ENCODE assay signal across 15 cellular contexts in the genomic region with DNA sequence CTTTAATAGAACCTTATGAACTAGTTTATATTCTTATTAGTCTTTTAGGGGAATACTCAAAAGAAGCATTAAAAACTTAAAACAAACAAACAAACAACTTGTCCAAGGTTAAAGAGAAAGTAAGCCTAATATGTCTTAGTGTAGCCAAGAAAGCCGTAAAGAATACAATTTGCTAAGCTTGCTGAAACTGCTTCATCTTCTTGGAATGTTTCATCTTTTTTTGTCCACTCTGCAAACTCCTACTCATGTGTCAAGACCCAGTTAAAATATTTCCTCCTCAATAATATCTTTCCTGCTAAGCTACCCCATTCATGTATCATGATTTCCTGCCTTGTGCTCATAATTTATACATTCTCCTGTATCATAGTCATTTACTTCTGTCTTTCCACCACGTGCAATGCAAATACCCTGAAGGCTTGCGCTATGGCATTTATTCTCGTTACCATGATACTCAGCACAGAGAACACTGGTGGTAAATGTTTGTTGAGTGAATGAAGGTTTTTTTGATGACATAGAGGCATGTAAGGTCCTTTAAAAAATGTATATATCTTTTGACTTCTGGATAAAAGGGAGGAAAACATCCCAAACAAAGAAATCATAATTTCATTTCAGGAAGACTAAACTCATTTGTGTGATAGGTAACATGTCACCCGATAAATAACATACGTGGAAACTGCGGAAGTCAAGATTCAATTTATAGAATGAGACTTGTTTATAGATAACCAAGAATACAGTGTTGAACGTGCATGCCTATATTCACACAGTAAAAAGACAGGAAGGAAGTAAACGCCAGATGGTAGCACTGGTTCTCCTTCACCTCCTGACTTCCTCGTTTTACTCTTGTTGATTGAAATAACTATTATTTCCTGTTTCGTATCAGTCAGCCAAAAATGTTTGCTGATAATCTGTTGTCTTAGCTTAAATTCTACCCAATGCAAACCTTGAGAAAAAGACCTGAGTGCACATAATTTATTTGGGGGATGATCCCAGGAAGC. TPM values are rescaled to one million over a fixed set of nuclear protein-coding genes. Genes with fewer than 3 reads are reported as not detected.
DNase-seq lines count a peak whose midpoint lies in the region; ATAC-seq and TF ChIP-seq lines count a peak whose summit lies in the region.
"Not testable (repeated sequence)": the region's sequence is repeated elsewhere in the genome, so short reads cannot be mapped to it uniquely, and the experiment has no call there.
"Had no signal": no experiment of that assay in that cellular context is flagged by ENCODE, and none has a peak within 500 bp of the region (broad histone marks: within the 10 kb centered on the region; RNA-seq: fewer than 3 reads in every experiment).

No MANE protein-coding gene starts in this region.

- H3K36me3 ChIP-seq in mucosa of descending colon (ENCODE audit: low read depth) = not testable (repeated sequence)

- peak overlapping the region; percentile 79 for H3K27ac Mint-ChIP-seq in activated CD4-positive, alpha-beta T cell treated with anti-CD3 and anti-CD28 coated beads, Interleukin-2, amount 10 ng/mL, durations not matched to agents 7 days and 5 days
- H3K27ac Mint-ChIP-seq in stimulated activated naive CD8-positive, alpha-beta T cell treated with anti-CD3 and anti-CD28 coated beads, Interleukin-15, amount 100 ng/mL, for 72 hours = peak overlapping the region; percentile 89 to 91

- CTCF ChIA-PET in activated CD4-positive, alpha-beta T cell treated with anti-CD3 and anti-CD28 coated beads, Interleukin-2, amount 10 ng/mL, durations not matched to agents 7 days and 5 days (lab: Charles Lee) = not testable (repeated sequence)

- not testable (repeated sequence) for H3K4me3 Mint-ChIP-seq in activated CD4-positive, alpha-beta T cell treated with anti-CD3 and anti-CD28 coated beads, Interleukin-2, amount 10 ng/mL, durations not matched to agents 7 days and 5 days
- peak overlapping the region; percentile 29 to 60 for H3K4me3 Mint-ChIP-seq in stimulated activated naive CD8-positive, alpha-beta T cell treated with anti-CD3 and anti-CD28 coated beads, Interleukin-15, amount 100 ng/mL, for 72 hours

- H3K4me1 ChIP-seq in mucosa of descending colon (ENCODE audit: low read depth) = not testable (repeated sequence)

- DNase-seq in ELR (ENCODE audit: low read depth) = peak; percentile 93
- peak; percentile 56 to 59 for DNase-seq in Kasumi-1 (lab: John Stamatoyannopoulos, UW)
- DNase-seq in RPMI7951 (ENCODE audit: low read depth) = peak; percentile 36
- DNase-seq in activated CD4-positive, alpha-beta T cell treated with anti-CD3 and anti-CD28 coated beads, Interleukin-2, amount 10 ng/mL, durations not matched to agents 7 days and 5 days; stimulated activated naive CD8-positive, alpha-beta T cell treated with anti-CD3 and anti-CD28 coated beads, Interleukin-15, amount 100 ng/mL, for 72 hours: not testable (repeated sequence)
- peak; percentile 18 for DNase-seq in amniotic stem cell (lab: John Stamatoyannopoulos, UW)
- DNase-seq in epithelial cell of esophagus (ENCODE audit: low read depth) = peak; percentile 66
- peak in 1 of 3 donors; percentile 5 for DNase-seq in mucosa of descending colon

- TF ChIP-seq CTCF in epithelial cell of esophagus (IDR thresholded peaks at IDR 0.05; ENCODE audit: insufficient read depth, low read depth, low read length, missing control alignments); mucosa of descending colon (IDR thresholded peaks at IDR 0.05): not testable (repeated sequence)

- ATAC-seq in mucosa of descending colon = peak; percentile 44
- ATAC-seq in stimulated activated naive CD8-positive, alpha-beta T cell treated with anti-CD3 and anti-CD28 coated beads, Interleukin-15, amount 100 ng/mL, for 72 hours = peak; percentile 45

- not testable (repeated sequence) for H3K4me3 ChIP-seq in epithelial cell of esophagus (ENCODE audit: low read length); mucosa of descending colon

- not testable (repeated sequence) for H3K27me3 Mint-ChIP-seq in activated CD4-positive, alpha-beta T cell treated with anti-CD3 and anti-CD28 coated beads, Interleukin-2, amount 10 ng/mL, durations not matched to agents 7 days and 5 days; stimulated activated naive CD8-positive, alpha-beta T cell treated with anti-CD3 and anti-CD28 coated beads, Interleukin-15, amount 100 ng/mL, for 72 hours

- intact Hi-C loops in mucosa of descending colon (cut with DNase I, micrococcal nuclease) = not testable (repeated sequence)

- H3K9me3 Mint-ChIP-seq in activated CD4-positive, alpha-beta T cell treated with anti-CD3 and anti-CD28 coated beads, Interleukin-2, amount 10 ng/mL, durations not matched to agents 7 days and 5 days = peaks cover 13% of the 10 kb centered on the region
- H3K9me3 Mint-ChIP-seq in stimulated activated naive CD8-positive, alpha-beta T cell treated with anti-CD3 and anti-CD28 coated beads, Interleukin-15, amount 100 ng/mL, for 72 hours = not testable (repeated sequence)

- not testable (repeated sequence) for H3K36me3 Mint-ChIP-seq in activated CD4-positive, alpha-beta T cell treated with anti-CD3 and anti-CD28 coated beads, Interleukin-2, amount 10 ng/mL, durations not matched to agents 7 days and 5 days (ENCODE audit: low read depth)

- peaks cover 26% of the 10 kb centered on the region for H3K4me1 Mint-ChIP-seq in activated CD4-positive, alpha-beta T cell treated with anti-CD3 and anti-CD28 coated beads, Interleukin-2, amount 10 ng/mL, durations not matched to agents 7 days and 5 days
- peaks cover 48% of the 10 kb centered on the region for H3K4me1 Mint-ChIP-seq in stimulated activated naive CD8-positive, alpha-beta T cell treated with anti-CD3 and anti-CD28 coated beads, Interleukin-15, amount 100 ng/mL, for 72 hours

- H3K9me3 ChIP-seq in mucosa of descending colon = not testable (repeated sequence)

- POLR2A ChIA-PET in activated CD4-positive, alpha-beta T cell treated with anti-CD3 and anti-CD28 coated beads, Interleukin-2, amount 10 ng/mL, durations not matched to agents 7 days and 5 days (lab: Charles Lee) = not testable (repeated sequence)

RNA-seq across cellular contexts. Expression of a gene that starts 1.8 kb away (rescaled TPM):
- not detected in 2 replicates for total RNA-seq in RPMI7951 (2014; rRNA removed; shearing (Covaris generic))
- not detected for total RNA-seq in activated CD4-positive, alpha-beta T cell treated with anti-CD3 and anti-CD28 coated beads, Interleukin-2, amount 10 ng/mL, durations not matched to agents 7 days and 5 days
- total RNA-seq in mucosa of descending colon = not detected
- total RNA-seq: activated CD4-positive, alpha-beta T cell treated with anti-CD3 and anti-CD28 coated beads, Interleukin-2, amount 10 ng/mL, durations not matched to agents 24 days and 14 days; ascending aorta; G401; LHCN-M2; omental fat pad; right atrium auricular region had no signal

RNA-seq across cellular contexts. Expression of a gene that starts 4.0 kb away (rescaled TPM):
- not detected in 2 replicates for total RNA-seq in RPMI7951 (2014; rRNA removed; shearing (Covaris generic))
- total RNA-seq in activated CD4-positive, alpha-beta T cell treated with anti-CD3 and anti-CD28 coated beads, Interleukin-2, amount 10 ng/mL, durations not matched to agents 7 days and 5 days = not detected
- total RNA-seq in mucosa of descending colon = not detected
- total RNA-seq: activated CD4-positive, alpha-beta T cell treated with anti-CD3 and anti-CD28 coated beads, Interleukin-2, amount 10 ng/mL, durations not matched to agents 24 days and 14 days; ascending aorta; G401; LHCN-M2; omental fat pad; right atrium auricular region had no signal

RNA-seq across cellular contexts. Expression of a gene that starts 14.8 kb away (rescaled TPM):
- total RNA-seq in RPMI7951 (2014; rRNA removed; shearing (Covaris generic)) = not detected in 2 replicates
- not detected for total RNA-seq in activated CD4-positive, alpha-beta T cell treated with anti-CD3 and anti-CD28 coated beads, Interleukin-2, amount 10 ng/mL, durations not matched to agents 7 days and 5 days
- total RNA-seq in mucosa of descending colon = not detected
- total RNA-seq: activated CD4-positive, alpha-beta T cell treated with anti-CD3 and anti-CD28 coated beads, Interleukin-2, amount 10 ng/mL, durations not matched to agents 24 days and 14 days; ascending aorta; G401; LHCN-M2; omental fat pad; right atrium auricular region had no signal

RNA-seq across cellular contexts. Expression of a gene that starts 18.0 kb away (rescaled TPM):
- total RNA-seq in RPMI7951 (2014; rRNA removed; shearing (Covaris generic)) = not detected in 2 replicates
- total RNA-seq in activated CD4-positive, alpha-beta T cell treated with anti-CD3 and anti-CD28 coated beads, Interleukin-2, amount 10 ng/mL, durations not matched to agents 7 days and 5 days = not detected
- total RNA-seq in mucosa of descending colon = not detected
- total RNA-seq: activated CD4-positive, alpha-beta T cell treated with anti-CD3 and anti-CD28 coated beads, Interleukin-2, amount 10 ng/mL, durations not matched to agents 24 days and 14 days; ascending aorta; G401; LHCN-M2; lower leg skin; omental fat pad; right atrium auricular region had no signal

RNA-seq across cellular contexts. Expression of a gene that starts 20.4 kb away (rescaled TPM):
- total RNA-seq in RPMI7951 (2014; rRNA removed; shearing (Covaris generic)) = not detected in 2 replicates
- not detected for total RNA-seq in activated CD4-positive, alpha-beta T cell treated with anti-CD3 and anti-CD28 coated beads, Interleukin-2, amount 10 ng/mL, durations not matched to agents 7 days and 5 days
- not detected for total RNA-seq in mucosa of descending colon
- total RNA-seq: activated CD4-positive, alpha-beta T cell treated with anti-CD3 and anti-CD28 coated beads, Interleukin-2, amount 10 ng/mL, durations not matched to agents 24 days and 14 days; ascending aorta; G401; LHCN-M2; omental fat pad; right atrium auricular region had no signal
